In genomic region chrX:3380603-3381002, GRCh38 we compare ENCODE assay signal across 36 cellular contexts. TPM values are rescaled to one million over a fixed set of nuclear protein-coding genes. Genes with fewer than 3 reads are reported as not detected.
"Had no signal": no experiment of that assay in that cellular context is flagged by ENCODE, and none has a peak within 500 bp of the region (broad histone marks: within the 10 kb centered on the region; RNA-seq: fewer than 3 reads in every experiment).

No MANE protein-coding gene starts in this region.

- H3K9me3 ChIP-seq: MG63 had no signal

- DNase-seq: Karpas-422, Kasumi-1, MG63, MM.1S, MV-4-11, NCI-H1048, NCI-H1092, NCI-H1092 treated with DMSO at 0.1 percent for 48 hours, NCI-H1105, NCI-H1105 treated with DMSO at 0.1 percent for 48 hours, NCI-H1417, NCI-H1417 treated with DMSO at 0.1 percent for 48 hours, NCI-H1436, NCI-H1436 treated with DMSO at 0.1 percent for 48 hours, NCI-H146, NCI-H1694, NCI-H1694 treated with DMSO at 0.1 percent for 48 hours, NCI-H187, NCI-H187 treated with DMSO at 0.1 percent for 48 hours, NCI-H1930, NCI-H2029, NCI-H2029 treated with DMSO at 0.1 percent for 48 hours, NCI-H2081, NCI-H2081 treated with DMSO at 0.1 percent for 48 hours, NCI-H2107, NCI-H2171, NCI-H2171 treated with DMSO at 0.1 percent for 48 hours, NCI-H2227 treated with DMSO at 0.1 percent for 48 hours, NCI-H226, NCI-H345, NCI-H446, NCI-H446 treated with DMSO at 0.1 percent for 48 hours, NCI-H510A had no signal

- H3K9ac ChIP-seq: KMS-11 had no signal

- H3K4me3 ChIP-seq: MG63 had no signal

- H3K36me3 ChIP-seq: MG63 had no signal

- H3K27ac ChIP-seq: KMS-11 had no signal

- H3K27me3 ChIP-seq: MG63 had no signal

- H3K4me2 ChIP-seq: KMS-11 had no signal

RNA-seq across cellular contexts. Expression of gene MXRA5, which starts 34.2 kb away (rescaled TPM):
- total RNA-seq: MCF 10A, NCI-H460 had no signal
